Comparison of ENCODE assay signal across 8 cellular contexts in genomic region chr10:68153473-68154210, GRCh38. TPM values are rescaled to one million over a fixed set of nuclear protein-coding genes. Genes with fewer than 3 reads are reported as not detected.
DNase-seq lines count a peak whose midpoint lies in the region; ATAC-seq and TF ChIP-seq lines count a peak whose summit lies in the region.

No MANE protein-coding gene starts in this region.

- peak; percentile 97 for DNase-seq in ACHN
- peak; percentile 98 for DNase-seq in H4 (ENCODE audit: low spot score)
- peak; percentile 100 for DNase-seq in Panc1 (ENCODE audit: low read depth, low spot score)
- peak; percentile 97 for DNase-seq in fibroblast of the aortic adventitia (ENCODE audit: low read depth)
- DNase-seq in osteoblast (ENCODE audit: insufficient read length, low spot score, missing footprints) = peak; percentile 84
- DNase-seq in CD4-positive, alpha-beta T cell = no peak
- no peak for DNase-seq in GM10248 (ENCODE audit: extremely low spot score)

- POLR2A ChIA-PET in Panc1 (lab: Charles Lee) (interaction anchor here (0.5 kb wide), 1 partner anchor 39 kb away, joined by 4 read pairs; no protein-coding TSS in a partner anchor), GM10248 (lab: Yijun Ruan, JAX) (no interaction called here)
- POLR2A ChIA-PET in CD4-positive, alpha-beta T cell (lab: Charles Lee) = interaction anchor here (0.5 kb wide), 1 partner anchor 254 kb away, joined by 3 read pairs; no protein-coding TSS in a partner anchor

- H3K9me3 Mint-ChIP-seq in CD4-positive, alpha-beta T cell = no peaks in the 10 kb centered on the region

- H2AFZ ChIP-seq in osteoblast (ENCODE audit: low read length) = no peak overlapping the region

- no peak overlapping the region for H3K4me3 Mint-ChIP-seq in CD4-positive, alpha-beta T cell

- H3K9me3 ChIP-seq in Panc1 (ENCODE audit: control insufficient read depth, insufficient read depth, low read depth, low read length) = no peaks in the 10 kb centered on the region; the same call in 1 of the 2 replicates
- no peaks in the 10 kb centered on the region for H3K9me3 ChIP-seq in osteoblast (ENCODE audit: low read depth, low read length)
- H3K9me3 ChIP-seq in CD4-positive, alpha-beta T cell (ENCODE audit: control insufficient read depth, low read length) = no peaks in the 10 kb centered on the region

- H3K27me3 Mint-ChIP-seq in CD4-positive, alpha-beta T cell = peaks cover 13% of the 10 kb centered on the region

- BruUV-seq in Panc1 (replicated peaks; lab: Mats Ljungman, UMichigan) = no TSS peak

- H3K4me3 ChIP-seq in Panc1 (ENCODE audit: low read depth in 2 of 2, low read length in 2 of 2) (no peak overlapping the region), fibroblast of the aortic adventitia (ENCODE audit: low read depth, low read length) (no peak overlapping the region), osteoblast (ENCODE audit: insufficient read depth, low read length) (peak overlapping the region; percentile 1)

- H3K79me2 ChIP-seq in osteoblast (ENCODE audit: insufficient read depth, low read length) = no peaks in the 10 kb centered on the region

- H3K27me3 ChIP-seq in Panc1 (ENCODE audit: control insufficient read depth, insufficient read depth, low read length) (no peaks in the 10 kb centered on the region), osteoblast (ENCODE audit: insufficient read depth, low read length) (no peaks in the 10 kb centered on the region)
- no peaks in the 10 kb centered on the region for H3K27me3 ChIP-seq in CD4-positive, alpha-beta T cell (ENCODE audit: control insufficient read depth, insufficient read depth, low read length)

- H3K27ac ChIP-seq in Panc1 (ENCODE audit: low read length) (peak overlapping the region; percentile 99), osteoblast (ENCODE audit: low read depth, low read length) (peak overlapping the region; percentile 97)
- H3K27ac ChIP-seq in CD4-positive, alpha-beta T cell (ENCODE audit: low read depth, low read length) = no peak overlapping the region

- peak overlapping the region; percentile 43 for H3K4me2 ChIP-seq in osteoblast (ENCODE audit: insufficient read depth, low read length)

- intact Hi-C loops in Panc1 (cut with micrococcal nuclease; ENCODE audit: unreplicated experiment) = no loop called here
- intact Hi-C loops in CD4-positive, alpha-beta T cell (cut with DNase I, micrococcal nuclease) = loop anchor here in 1 of 2 experiments (10.0 kb wide), 1 partner anchor 459 kb away; the partner anchor contains the start of gene CTNNA3

- H3K4me1 Mint-ChIP-seq in CD4-positive, alpha-beta T cell (ENCODE audit: low read depth) = no peaks in the 10 kb centered on the region

- in situ Hi-C loops in ACHN (cut with HindIII; ENCODE audit: low pct_ligation_motif_present, low pct_unique_long_range_greater_than_20kb, low sequenced_read_pairs) = no loop called here
- in situ Hi-C loops in Panc1 (cut with HindIII; ENCODE audit: low pct_unique_long_range_greater_than_20kb, low sequenced_read_pairs) = no loop called here

- H3K36me3 Mint-ChIP-seq in CD4-positive, alpha-beta T cell (ENCODE audit: low read depth) = no peaks in the 10 kb centered on the region

- H3K36me3 ChIP-seq in Panc1 (ENCODE audit: control insufficient read depth, insufficient read depth, low read length) (peaks cover 9% of the 10 kb centered on the region; the same call in 1 of the 2 replicates), osteoblast (ENCODE audit: insufficient read depth, low read length) (peaks cover 59% of the 10 kb centered on the region)

- CTCF ChIA-PET in Panc1 (lab: Charles Lee) = no interaction called here
- CTCF ChIA-PET in CD4-positive, alpha-beta T cell (lab: Charles Lee) = no interaction called here
- CTCF ChIA-PET in GM10248 (lab: Yijun Ruan, JAX) = interaction anchor here (1.1 to 11.2 kb wide), 7 partner anchors 12 to 365 kb away, joined by 4 to 202 read pairs (median 10); no protein-coding TSS in a partner anchor

- no peak; the same call in 1 of the 2 replicates for TF ChIP-seq CTCF in Panc1 (IDR thresholded peaks at IDR 0.05)
- no peak for TF ChIP-seq CTCF in fibroblast of the aortic adventitia (IDR thresholded peaks at IDR 0.05; ENCODE audit: insufficient read depth, low read length)
- TF ChIP-seq CTCF in osteoblast (IDR thresholded peaks at IDR 0.05; ENCODE audit: extremely low read depth, low read depth, low read length) = no peak
- TF ChIP-seq CTCF in CD4-positive, alpha-beta T cell (IDR thresholded peaks at IDR 0.05) = no peak
- no peak for TF ChIP-seq CTCF in GM10248 (IDR thresholded peaks at IDR 0.05; ENCODE audit: control extremely low read depth, extremely low read depth, low read depth, missing control alignments)

- H4K20me1 ChIP-seq in osteoblast (ENCODE audit: insufficient read depth, low read length) = no peaks in the 10 kb centered on the region

- peak; percentile 95 for ATAC-seq in Panc1
- no peak for ATAC-seq in GM19324 (IDR thresholded peaks at IDR 0.05; ENCODE audit: low FRiP score, unreplicated experiment)
- no peak for ATAC-seq in CD4-positive, alpha-beta T cell (ENCODE audit: poor library complexity)

- H3K4me1 ChIP-seq in Panc1 (ENCODE audit: control insufficient read depth, insufficient read depth, low read length) (peaks cover 73% of the 10 kb centered on the region), osteoblast (ENCODE audit: insufficient read depth, low read length) (peaks cover 34% of the 10 kb centered on the region)

- H3K27ac Mint-ChIP-seq in CD4-positive, alpha-beta T cell = no peak overlapping the region

RNA-seq across cellular contexts. Expression of gene MYPN, which starts 44.4 kb away (rescaled TPM):
- 3.8 and 5.5 TPM in 2 replicates for total RNA-seq in H4 (2014; rRNA removed; shearing (Covaris generic))
- 39.1 TPM for total RNA-seq in Panc1 (2021; ENCODE audit: unreplicated experiment)
- 16.3 TPM for polyA plus RNA-seq in Panc1 (2012; ENCODE audit: insufficient read length)
- 0.08 and 1.7 TPM in 2 replicates for total RNA-seq in fibroblast of the aortic adventitia (ENCODE audit: low replicate concordance)
- total RNA-seq in osteoblast = 1.5 and 1.8 TPM in 2 replicates
- not detected for total RNA-seq in CD4-positive, alpha-beta T cell

Comparison
In these comparisons a context has a peak if more than half of its experiments do, and no peak if none do; other contexts are left out.
1. DNase-seq: peak in ACHN (single experiment), H4 (single experiment), Panc1 (single experiment), fibroblast of the aortic adventitia (single experiment) and osteoblast (single experiment); none in CD4-positive, alpha-beta T cell (0 of 10) and GM10248 (single experiment).